Comparison of ENCODE assay signal across 9 cellular contexts in genomic region chr12:47207829-47208248, GRCh38.
DNase-seq lines count a peak whose midpoint lies in the region; ATAC-seq, FAIRE-seq and TF ChIP-seq lines count a peak whose summit lies in the region.
"Had no signal": no experiment of that assay in that cellular context is flagged by ENCODE, and none has a peak within 500 bp of the region (broad histone marks: within the 10 kb centered on the region; RNA-seq: fewer than 3 reads in every experiment).

No MANE protein-coding gene starts in this region.

- H3K27ac ChIP-seq in small intestine (ENCODE audit: low read depth in 1 of 2, low read length in 1 of 2): peak overlapping the region in 1 of 2 donors; percentile 83

- H3K4me1 ChIP-seq in small intestine (ENCODE audit: control insufficient read depth in 2 of 2, insufficient read depth in 1 of 2, low read depth in 1 of 2, low read length in 1 of 2) (peaks cover 3 to 5% of the 10 kb centered on the region in 2 donors), BE2C (no peaks in the 10 kb centered on the region)

- no peaks in the 10 kb centered on the region for H3K27me3 ChIP-seq in small intestine (ENCODE audit: control insufficient read depth in 2 of 2, insufficient read depth in 2 of 2, low read length in 2 of 2)
- no peaks in the 10 kb centered on the region for H3K27me3 ChIP-seq in BE2C

- no peak for TF ChIP-seq CTCF in BE2C (IDR thresholded peaks at IDR 0.05; ENCODE audit: low read depth, low read length)

- H3K9me3 ChIP-seq in small intestine (ENCODE audit: control insufficient read depth, low read depth) (no peaks in the 10 kb centered on the region), BE2C (no peaks in the 10 kb centered on the region)

- DNase-seq in activated CD4-positive, CD25-positive, alpha-beta regulatory T cell (lab: John Stamatoyannopoulos, UW): no peak
- DNase-seq in SIG-M5 treated with dmso at 0.1 percent for 504 hours (lab: John Stamatoyannopoulos, UW; ENCODE audit: unreplicated experiment): peak; percentile 50
- peak; percentile 30 for DNase-seq in small intestine
- no peak for DNase-seq in hippocampal formation (lab: John Stamatoyannopoulos, UW)
- no peak for DNase-seq in BE2C
- no peak for DNase-seq in hypothalamus (lab: John Stamatoyannopoulos, UW)

- H3K36me3 ChIP-seq in small intestine (ENCODE audit: control insufficient read depth in 2 of 2, insufficient read depth in 2 of 2, low read length in 2 of 2): no peaks in the 10 kb centered on the region
- no peaks in the 10 kb centered on the region for H3K36me3 ChIP-seq in BE2C

- 20 to 36% (median 20%) methylated on average over 3 of the region's 3 CpGs for WGBS in small intestine, 3 donors

- no peak for FAIRE-seq in small intestine (lab: Jason Lieb, UNC)
- FAIRE-seq: A204.1 had no signal

- H3K4me3 ChIP-seq in small intestine (ENCODE audit: low read depth in 1 of 2, low read length in 2 of 2) (no peak overlapping the region), BE2C (ENCODE audit: low read depth, low read length) (no peak overlapping the region)

- ATAC-seq in activated CD4-positive, CD25-positive, alpha-beta regulatory T cell treated with anti-CD3 and anti-CD28 coated beads, Interleukin-2, amount 50 U/mL, for 24 hours: peak; percentile 16 to 31
- ATAC-seq in HG02981 (IDR thresholded peaks at IDR 0.05; ENCODE audit: unreplicated experiment): peak; percentile 75

Comparison
In these comparisons a context has a peak if more than half of its experiments do, and no peak if none do; other contexts are left out.
1. DNase-seq: peak in SIG-M5 treated with dmso at 0.1 percent for 504 hours (single experiment) and small intestine (single experiment); none in activated CD4-positive, CD25-positive, alpha-beta regulatory T cell (0 of 4), hippocampal formation (0 of 2), BE2C (single experiment) and hypothalamus (0 of 51).